12 cellular contexts compared by ENCODE assay signal in genomic region chr11:19326499-19326898, GRCh38.
DNase-seq lines count a peak whose midpoint lies in the region; ATAC-seq and TF ChIP-seq lines count a peak whose summit lies in the region.
"Had no signal": no experiment of that assay in that cellular context is flagged by ENCODE, and none has a peak within 500 bp of the region (broad histone marks: within the 10 kb centered on the region; RNA-seq: fewer than 3 reads in every experiment).

No MANE protein-coding gene starts in this region.

- peak overlapping the region in 7 of 11 experiments; percentile 2 to 84 (median 9); a peak in 6 of 22 replicates for H3K4me2 ChIP-seq in BLaER1 treated with 17β-estradiol and CSF1 and Interleukin-3, amounts not matched to agents 10 nM and 100 nM
- H3K4me2 ChIP-seq in KMS-11, result peak overlapping the region; percentile 32; the same call in 1 of the 2 replicates

- no peak overlapping the region for H3K9ac ChIP-seq in BLaER1 treated with 17β-estradiol and CSF1 and Interleukin-3, amounts not matched to agents 10 nM and 100 nM
- H3K9ac ChIP-seq in KMS-11, result no peak overlapping the region
- no peak overlapping the region for H3K9ac ChIP-seq in liver (ENCODE audit: low read depth in 1 of 2, low read length in 2 of 2)

- peak; percentile 14 for DNase-seq in astrocyte of the spinal cord (ENCODE audit: low read depth, low spot score)
- DNase-seq in stimulated activated CD4-positive, alpha-beta T cell treated with anti-CD3 and anti-CD28 coated beads, Interleukin-4, amount 100 ng/mL, for 1 hour, result no peak
- DNase-seq in substantia nigra (lab: John Stamatoyannopoulos, UW), result no peak
- no peak for DNase-seq in activated CD4-positive, alpha-beta T cell treated with anti-CD3 and anti-CD28 coated beads for 48 hours
- DNase-seq: activated CD4-positive, alpha-beta T cell treated with anti-CD3 and anti-CD28 coated beads for 1 hour; activated naive CD4-positive, alpha-beta T cell treated with Interleukin-2 at 50 U/mL for 16 hours; NCI-H1105 treated with DMSO at 0.1 percent for 48 hours had no signal

- H3K9me3 ChIP-seq in BLaER1 treated with 17β-estradiol and CSF1 and Interleukin-3, amounts not matched to agents 10 nM and 100 nM (replicated peaks in 1 of 11), result no peaks in the 10 kb centered on the region
- no peaks in the 10 kb centered on the region for H3K9me3 ChIP-seq in liver (ENCODE audit: control insufficient read depth in 4 of 4, low read length in 3 of 4)

- H3K27me3 ChIP-seq in BLaER1 treated with 17β-estradiol and CSF1 and Interleukin-3, amounts not matched to agents 10 nM and 100 nM, result no peaks in the 10 kb centered on the region
- no peaks in the 10 kb centered on the region for H3K27me3 ChIP-seq in KMS-11 (ENCODE audit: insufficient read depth, low read depth)
- H3K27me3 ChIP-seq in liver (ENCODE audit: control insufficient read depth in 4 of 4, insufficient read depth in 4 of 4, low read length in 3 of 4), result no peaks in the 10 kb centered on the region

- TF ChIP-seq CTCF in KMS-11 (conservative IDR thresholded peaks at IDR 0.05; ENCODE audit: low read depth, low read length) (peak; percentile 71), astrocyte of the spinal cord (IDR thresholded peaks at IDR 0.05; ENCODE audit: low read depth, low read length) (peak; percentile 36), liver (IDR thresholded peaks at IDR 0.05; ENCODE audit: low read depth, low read length, missing input control) (peak; percentile 53)

- peak overlapping the region; percentile 14; the same call in 1 of the 2 replicates for H2AFZ ChIP-seq in KMS-11 (ENCODE audit: low read depth)

- H3K79me2 ChIP-seq in KMS-11 (ENCODE audit: insufficient read depth, low read depth), result no peaks in the 10 kb centered on the region

- no peaks in the 10 kb centered on the region for H3K36me3 ChIP-seq in BLaER1 treated with 17β-estradiol and CSF1 and Interleukin-3, amounts not matched to agents 10 nM and 100 nM
- H3K36me3 ChIP-seq in KMS-11 (ENCODE audit: insufficient read depth) (no peaks in the 10 kb centered on the region), liver (ENCODE audit: control insufficient read depth in 4 of 4, insufficient read depth in 3 of 4, low read depth in 1 of 4, low read length in 3 of 4) (no peaks in the 10 kb centered on the region)

- in situ Hi-C loops in astrocyte of the spinal cord (cut with HindIII; ENCODE audit: low sequenced_read_pairs), result no loop called here

- H3K27ac ChIP-seq in BLaER1 treated with 17β-estradiol and CSF1 and Interleukin-3, amounts not matched to agents 10 nM and 100 nM, result no peak overlapping the region
- no peak overlapping the region; the same call in 1 of the 2 replicates for H3K27ac ChIP-seq in KMS-11
- no peak overlapping the region for H3K27ac ChIP-seq in liver (ENCODE audit: low read depth in 1 of 2, low read length in 2 of 2)
- H3K27ac ChIP-seq in substantia nigra (ENCODE audit: low read depth, low read length, poor library complexity, severe bottlenecking), result no peak overlapping the region
- H3K27ac ChIP-seq: RWPE1 had no signal

- peak; percentile 87 to 89 for TF ChIP-seq RAD21 in liver (IDR thresholded peaks at IDR 0.05)

- WGBS in liver, result 43% methylated on average over 1 of the region's 1 CpG

- H4K20me1 ChIP-seq in BLaER1 treated with 17β-estradiol and CSF1 and Interleukin-3, amounts not matched to agents 10 nM and 100 nM, result no peaks in the 10 kb centered on the region; a peak in 1 of 22 replicates
- H4K20me1 ChIP-seq in KMS-11 (ENCODE audit: insufficient read depth), result no peaks in the 10 kb centered on the region

- peaks cover 0 to 50% (median 34%) of the 10 kb centered on the region in 10 experiments; a peak in 16 of 20 replicates for H3K4me1 ChIP-seq in BLaER1 treated with 17β-estradiol and CSF1 and Interleukin-3, amounts not matched to agents 10 nM and 100 nM
- peaks cover 54% of the 10 kb centered on the region for H3K4me1 ChIP-seq in KMS-11 (ENCODE audit: low read depth, poor library complexity, severe bottlenecking)
- peaks cover 4 to 9% (median 6%) of the 10 kb centered on the region in 4 donors for H3K4me1 ChIP-seq in liver (ENCODE audit: control insufficient read depth in 4 of 4, insufficient read depth in 4 of 4, low read length in 3 of 4)

- no peak for ATAC-seq in HG03095 (IDR thresholded peaks at IDR 0.05; ENCODE audit: unreplicated experiment)

- no peak overlapping the region for H3K4me3 ChIP-seq in BLaER1 treated with 17β-estradiol and CSF1 and Interleukin-3, amounts not matched to agents 10 nM and 100 nM
- no peak overlapping the region for H3K4me3 ChIP-seq in KMS-11 (IDR thresholded peaks at IDR 0.05; ENCODE audit: insufficient read depth, low read depth, low read length)
- H3K4me3 ChIP-seq in astrocyte of the spinal cord (ENCODE audit: low read depth, low read length), result no peak overlapping the region
- no peak overlapping the region for H3K4me3 ChIP-seq in liver (ENCODE audit: low read depth in 1 of 3, low read length in 3 of 3)

TF ChIP-seq in liver, 16 proteins besides CTCF, POLR2A, EP300 and RAD21:
- TF ChIP-seq ATF3 (IDR thresholded peaks at IDR 0.05) (no peak), RXRA (IDR thresholded peaks at IDR 0.05) (peak in 1 of 2 donors; percentile 41), HNF4A (conservative IDR thresholded peaks at IDR 0.05) (peak; percentile 21 to 24), JUND (IDR thresholded peaks at IDR 0.05) (no peak)
- TF ChIP-seq, protein P1, sequence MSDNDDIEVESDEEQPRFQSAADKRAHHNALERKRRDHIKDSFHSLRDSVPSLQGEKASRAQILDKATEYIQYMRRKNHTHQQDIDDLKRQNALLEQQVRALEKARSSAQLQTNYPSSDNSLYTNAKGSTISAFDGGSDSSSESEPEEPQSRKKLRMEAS (IDR thresholded peaks at IDR 0.05), result no peak
